8 cellular contexts compared by ENCODE assay signal in the genomic region with DNA sequence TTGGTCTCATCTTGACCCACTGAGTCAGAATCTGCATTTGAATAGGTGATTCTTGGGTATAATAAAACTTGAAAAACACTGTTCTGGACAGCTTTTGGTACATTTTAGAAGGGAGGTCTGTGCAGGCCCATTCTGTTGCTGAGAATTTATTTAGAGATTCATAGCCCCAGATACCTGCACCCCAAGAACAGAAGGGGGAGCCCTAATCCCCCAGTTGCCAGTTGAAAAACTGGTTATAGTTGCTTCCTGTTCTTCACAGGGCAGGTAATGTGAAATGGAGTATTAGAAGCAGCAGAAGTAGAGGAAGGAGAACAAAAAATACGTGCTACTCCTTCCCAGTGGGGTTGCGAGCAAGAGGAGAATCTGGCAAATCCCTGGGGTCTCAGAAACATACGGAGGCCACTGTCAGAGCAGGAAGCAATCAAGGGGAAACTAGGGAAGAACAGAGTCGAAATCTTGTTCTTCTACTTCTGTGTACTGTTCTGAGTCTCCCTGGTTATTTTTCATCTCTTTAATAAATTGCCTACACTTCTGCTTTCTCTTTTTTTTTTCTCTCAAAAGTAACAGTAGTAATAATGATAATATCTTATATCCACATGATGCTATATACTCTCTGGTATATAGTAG.
A peak's percentile ranks its signal among the peaks of the same experiment; 100 is the strongest.
DNase-seq lines count a peak whose midpoint lies in the region; ATAC-seq and TF ChIP-seq lines count a peak whose summit lies in the region.

No MANE protein-coding gene starts in this region.

- no peaks in the 10 kb centered on the region for H3K36me3 ChIP-seq in adipocyte (ENCODE audit: control insufficient read depth, insufficient read depth, low read length, severe bottlenecking)

- H3K27me3 ChIP-seq in adipocyte (replicated peaks; ENCODE audit: control insufficient read depth, insufficient read depth, low read length), result no peaks in the 10 kb centered on the region

- H3K9ac ChIP-seq in adipocyte (ENCODE audit: low read length), result no peak overlapping the region

- peaks cover 31% of the 10 kb centered on the region for H3K4me1 ChIP-seq in adipocyte (ENCODE audit: control insufficient read depth, insufficient read depth, low read length)

- in situ Hi-C loops in GM13976 (cut with MboI; ENCODE audit: low sequenced_read_pairs, unreplicated experiment), result no loop called here

- peak; percentile 77 for ATAC-seq in HG02840 (IDR thresholded peaks at IDR 0.05; ENCODE audit: low FRiP score, unreplicated experiment)

- no peak for DNase-seq in AG09309 (ENCODE audit: low read depth)
- DNase-seq in GM13976 (ENCODE audit: low spot score), result peak; percentile 69
- peak; percentile 70 for DNase-seq in NOMO-1 treated with DMSO at 0.1 percent for 48 hours (lab: John Stamatoyannopoulos, UW; ENCODE audit: unreplicated experiment)
- peak; percentile 62 for DNase-seq in adipocyte (ENCODE audit: low read depth)
- peak; percentile 3 for DNase-seq in kidney tubule cell (ENCODE audit: low spot score)
- no peak for DNase-seq in T1000 (lab: John Stamatoyannopoulos, UW)
- DNase-seq in NCI-H510A treated with DMSO at 0.1 percent for 48 hours (lab: John Stamatoyannopoulos, UW), result no peak

- no peak overlapping the region for H3K4me3 ChIP-seq in AG09309 (ENCODE audit: control insufficient read depth, low read depth, low read length)
- H3K4me3 ChIP-seq in adipocyte (ENCODE audit: low read length), result no peak overlapping the region

- TF ChIP-seq CTCF in AG09309 (IDR thresholded peaks at IDR 0.05; ENCODE audit: control insufficient read depth, insufficient read depth, low read depth, low read length, missing control alignments) (peak; percentile 75), GM13976 (IDR thresholded peaks at IDR 0.05; ENCODE audit: borderline replicate concordance, control extremely low read depth, extremely low read depth, insufficient read depth, missing control alignments) (peak; percentile 54)

- no peaks in the 10 kb centered on the region for H3K9me3 ChIP-seq in adipocyte (ENCODE audit: control insufficient read depth, low read length)

Comparison
In these comparisons a context has a peak if more than half of its experiments do, and no peak if none do; other contexts are left out.
1. DNase-seq: peak in GM13976 (single experiment), NOMO-1 treated with DMSO at 0.1 percent for 48 hours (single experiment), adipocyte (single experiment) and kidney tubule cell (single experiment); none in AG09309 (single experiment), T1000 (single experiment) and NCI-H510A treated with DMSO at 0.1 percent for 48 hours (single experiment).